35 cellular contexts compared by ENCODE assay signal in genomic region chr5:42315214-42315613, GRCh38.
"Had no signal": no experiment of that assay in that cellular context is flagged by ENCODE, and none has a peak within 500 bp of the region (broad histone marks: within the 10 kb centered on the region; RNA-seq: fewer than 3 reads in every experiment).

No MANE protein-coding gene starts in this region.

- H3K4me1 ChIP-seq: adrenal gland had no signal

- H3K27ac ChIP-seq: adrenal gland, cardiac muscle cell, VCaP had no signal

- H3K4me3 Mint-ChIP-seq: activated B cell treated with CpG ODN at 0.5 μM for 24 hours; activated CD4-positive, alpha-beta memory T cell treated with anti-CD3 and anti-CD28 coated beads for 36 hours; activated CD4-positive, alpha-beta T cell treated with anti-CD3 and anti-CD28 coated beads, Interleukin-2, amount 10 ng/mL, durations not matched to agents 24 days and 14 days; activated CD8-positive, alpha-beta T cell treated with anti-CD3 and anti-CD28 coated beads for 36 hours; activated naive CD4-positive, alpha-beta T cell treated with anti-CD3 and anti-CD28 coated beads for 36 hours; activated naive CD8-positive, alpha-beta T cell treated with anti-CD3 and anti-CD28 coated beads for 36 hours; activated T-cell treated with anti-CD3 and anti-CD28 coated beads, Interleukin-2, amount 50 U/mL, for 4 hours; activated T-cell treated with anti-CD3 and anti-CD28 coated beads, Interleukin-2, amount 50 U/mL, for 72 hours; activated T-helper 1 cell treated with anti-CD3 and anti-CD28 coated beads, Interleukin-12 subunit alpha, Interleukin-12 subunit beta, Interleukin-2, Interleukin-4 antibody, amounts not matched to agents 30 ng/mL and 10 ng/mL and 1 ng/mL, durations not matched to agents 14 hours and 24 hours and 36 hours; activated T-helper 17 cell treated with anti-CD3 and anti-CD28 coated beads, Interleukin-2, amount 50 U/mL, for 72 hours; brain; central memory CD8-positive, alpha-beta T cell; T-helper 1 cell treated with Interleukin-12 subunit alpha and Interleukin-12 subunit beta and Interleukin-4 antibody, amounts not matched to agents 30 μg/mL and 1 μg/mL, for 36 hours; T-helper 2 cell treated with Interferon-gamma antibody and Interleukin-4, amounts not matched to agents 5 μg/mL and 100 μg/mL, for 36 hours had no signal

- H3K27me3 ChIP-seq: adrenal gland, cardiac muscle cell had no signal

- H3K36me3 Mint-ChIP-seq: activated naive CD4-positive, alpha-beta T cell treated with anti-CD3 and anti-CD28 coated beads, Interleukin-2, amount 50 U/mL, for 72 hours; activated naive CD8-positive, alpha-beta T cell treated with anti-CD3 and anti-CD28 coated beads for 36 hours; brain had no signal

- H3K27me3 Mint-ChIP-seq: activated B cell treated with CpG ODN at 0.5 μM for 24 hours; activated CD4-positive, alpha-beta memory T cell treated with anti-CD3 and anti-CD28 coated beads for 36 hours; activated CD4-positive, alpha-beta T cell treated with anti-CD3 and anti-CD28 coated beads, Interleukin-2, amount 10 ng/mL, durations not matched to agents 24 days and 14 days; activated CD8-positive, alpha-beta T cell treated with anti-CD3 and anti-CD28 coated beads for 36 hours; activated naive CD8-positive, alpha-beta T cell treated with anti-CD3 and anti-CD28 coated beads for 36 hours; activated T-helper 17 cell treated with anti-CD3 and anti-CD28 coated beads, Interleukin-2, amount 50 U/mL, for 72 hours; brain; central memory CD8-positive, alpha-beta T cell had no signal

- ATAC-seq: activated CD8-positive, alpha-beta T cell treated with anti-CD3 and anti-CD28 coated beads for 36 hours; activated naive CD4-positive, alpha-beta T cell treated with anti-CD3 and anti-CD28 coated beads, Interleukin-2, amount 50 U/mL, for 72 hours; activated T-cell treated with anti-CD3 and anti-CD28 coated beads, Interleukin-2, amount 50 U/mL, for 4 hours; activated T-cell treated with anti-CD3 and anti-CD28 coated beads, Interleukin-2, amount 50 U/mL, for 72 hours; activated T-helper 17 cell treated with anti-CD3 and anti-CD28 coated beads, Interleukin-2, amount 50 U/mL, for 72 hours had no signal

- H3K4me3 ChIP-seq: adrenal gland, cardiac muscle cell had no signal

- H3K4me1 Mint-ChIP-seq: activated B cell treated with CpG ODN at 0.5 μM for 24 hours; activated naive CD8-positive, alpha-beta T cell treated with anti-CD3 and anti-CD28 coated beads for 36 hours; activated T-helper 17 cell treated with anti-CD3 and anti-CD28 coated beads, Interleukin-2, amount 50 U/mL, for 72 hours; brain; central memory CD8-positive, alpha-beta T cell had no signal

- H3K27ac Mint-ChIP-seq: activated B cell treated with CpG ODN at 0.5 μM for 24 hours; activated CD4-positive, alpha-beta memory T cell treated with anti-CD3 and anti-CD28 coated beads for 36 hours; activated CD4-positive, alpha-beta T cell treated with anti-CD3 and anti-CD28 coated beads, Interleukin-2, amount 10 ng/mL, durations not matched to agents 24 days and 14 days; activated CD8-positive, alpha-beta T cell treated with anti-CD3 and anti-CD28 coated beads for 36 hours; activated naive CD4-positive, alpha-beta T cell treated with anti-CD3 and anti-CD28 coated beads for 36 hours; activated naive CD4-positive, alpha-beta T cell treated with anti-CD3 and anti-CD28 coated beads, Interleukin-2, amount 50 U/mL, for 72 hours; activated naive CD8-positive, alpha-beta T cell treated with anti-CD3 and anti-CD28 coated beads for 36 hours; activated T-cell treated with anti-CD3 and anti-CD28 coated beads, Interleukin-2, amount 50 U/mL, for 72 hours; activated T-helper 1 cell treated with anti-CD3 and anti-CD28 coated beads, Interleukin-12 subunit alpha, Interleukin-12 subunit beta, Interleukin-2, Interleukin-4 antibody, amounts not matched to agents 30 ng/mL and 10 ng/mL and 1 ng/mL, durations not matched to agents 14 hours and 24 hours and 36 hours; activated T-helper 17 cell treated with anti-CD3 and anti-CD28 coated beads, Interleukin-2, amount 50 U/mL, for 72 hours; brain; T-helper 1 cell treated with Interleukin-12 subunit alpha and Interleukin-12 subunit beta and Interleukin-4 antibody, amounts not matched to agents 30 μg/mL and 1 μg/mL, for 36 hours; T-helper 2 cell treated with Interferon-gamma antibody and Interleukin-4, amounts not matched to agents 5 μg/mL and 100 μg/mL, for 36 hours had no signal

- H3K36me3 ChIP-seq: adrenal gland, cardiac muscle cell had no signal

- DNase-seq: activated B cell treated with CpG ODN at 0.5 μM for 24 hours; activated CD4-positive, alpha-beta memory T cell treated with anti-CD3 and anti-CD28 coated beads for 36 hours; activated CD4-positive, alpha-beta T cell treated with anti-CD3 and anti-CD28 coated beads for 4 hours; activated CD4-positive, alpha-beta T cell treated with anti-CD3 and anti-CD28 coated beads, Interleukin-2, amount 10 ng/mL, durations not matched to agents 24 days and 14 days; activated CD4-positive, alpha-beta T cell treated with anti-CD3 and anti-CD28 coated beads, Interleukin-2, amount 50 U/mL, for 1 hour; activated CD4-positive, alpha-beta T cell treated with anti-CD3 and anti-CD28 coated beads, Interleukin-2, amount 50 U/mL, for 4 hours; activated CD4-positive, CD25-positive, alpha-beta regulatory T cell treated with anti-CD3 and anti-CD28 coated beads, Interleukin-2, amount 50 U/mL, for 72 hours; activated CD8-positive, alpha-beta memory T cell treated with anti-CD3 and anti-CD28 coated beads, Interleukin-2, amount 50 U/mL, for 4 hours; activated CD8-positive, alpha-beta T cell treated with anti-CD3 and anti-CD28 coated beads for 36 hours; activated effector memory CD4-positive, alpha-beta T cell treated with anti-CD3 and anti-CD28 coated beads, Interleukin-2, amount 50 U/mL, for 16 hours; activated gamma-delta T cell treated with Interleukin-2 at 50 U/mL for 16 hours; activated naive CD4-positive, alpha-beta T cell; activated naive CD4-positive, alpha-beta T cell treated with anti-CD3 and anti-CD28 coated beads for 36 hours; activated naive CD4-positive, alpha-beta T cell treated with anti-CD3 and anti-CD28 coated beads, Interleukin-2, amount 50 U/mL, for 16 hours; activated naive CD8-positive, alpha-beta T cell treated with anti-CD3 and anti-CD28 coated beads for 36 hours; activated T-cell treated with anti-CD3 and anti-CD28 coated beads for 4 hours; activated T-cell treated with anti-CD3 and anti-CD28 coated beads, Interleukin-2, amount 50 U/mL, for 1 hour; activated T-cell treated with anti-CD3 and anti-CD28 coated beads, Interleukin-2, amount 50 U/mL, for 4 hours; activated T-cell treated with anti-CD3 and anti-CD28 coated beads, Interleukin-2, amount 50 U/mL, for 72 hours; adrenal gland; amniotic stem cell; aorta; caudate nucleus; cerebellar nuclear complex; T-helper 2 cell; T-helper 9 cell had no signal
